ENCODE assay signal across 8 cellular contexts in genomic region chr12:48788852-48789775, GRCh38. TPM values are rescaled to one million over a fixed set of nuclear protein-coding genes. Genes with fewer than 3 reads are reported as not detected.
DNase-seq lines count a peak whose midpoint lies in the region; ATAC-seq and TF ChIP-seq lines count a peak whose summit lies in the region.

Gene ADCY6, minus strand, starts transcription at chr12:48789089. Its CDS starts 5,655 bp downstream, at chr12:48783434.

- ATAC-seq in right cardiac atrium, result peak; percentile 86 to 87
- ATAC-seq in HG02973 (IDR thresholded peaks at IDR 0.05; ENCODE audit: unreplicated experiment), result no peak
- no peak for ATAC-seq in HG03565 (IDR thresholded peaks at IDR 0.05; ENCODE audit: unreplicated experiment)

- peak within 1 kb of the TSS; percentile 94 for H3K27ac ChIP-seq in right cardiac atrium (ENCODE audit: low read length)

- no peaks in the 10 kb centered on the region for H3K9me3 ChIP-seq in right cardiac atrium (ENCODE audit: control insufficient read depth, low read length)

- TF ChIP-seq CTCF in astrocyte of the cerebellum (IDR thresholded peaks at IDR 0.05; ENCODE audit: low read depth, low read length, missing control alignments), result no peak

- WGBS in right cardiac atrium, result under 1% methylated on average over 86 of the region's 86 CpGs

- H3K4me3 ChIP-seq in astrocyte of the cerebellum (ENCODE audit: low read depth, low read length) (peak within 1 kb of the TSS; percentile 79), right cardiac atrium (ENCODE audit: low read length) (peak within 1 kb of the TSS; percentile 99)

- DNase-seq in AG20443 (ENCODE audit: low spot score) (peak; percentile 91), NCI-H2171 treated with DMSO at 0.1 percent for 48 hours (lab: John Stamatoyannopoulos, UW) (peak; percentile 21), astrocyte of the cerebellum (ENCODE audit: low read depth) (peak; percentile 31), right cardiac atrium (peak; percentile 85 to 94 (median 94)), pons (ENCODE audit: low spot score) (peak; percentile 39)

- intact Hi-C loops in right cardiac atrium (cut with DNase I), result no loop called here

- peak; percentile 33 for TF ChIP-seq POLR2A in GM19099 (IDR thresholded peaks at IDR 0.05; ENCODE audit: extremely low read depth, insufficient read length, low read depth)

- peaks cover 7% of the 10 kb centered on the region for H3K4me1 ChIP-seq in right cardiac atrium (ENCODE audit: control insufficient read depth, insufficient read depth, low read length)

- H3K27me3 ChIP-seq in right cardiac atrium (ENCODE audit: control insufficient read depth, insufficient read depth), result no peaks in the 10 kb centered on the region

- in situ Hi-C loops in astrocyte of the cerebellum (cut with HindIII; ENCODE audit: low sequenced_read_pairs), result no loop called here

RNA-seq across cellular contexts. Expression of gene ADCY6, which starts in this region (rescaled TPM):
- 100 to 1,000 TPM in 1 of 4 donors, 10 to 100 TPM in 3; 75.0 to 125 (median 96.6) TPM for total RNA-seq in right cardiac atrium
- 51.4 TPM for polyA plus RNA-seq in right cardiac atrium

Comparison
In these comparisons a context has a peak if more than half of its experiments do, and no peak if none do; other contexts are left out.
1. DNase-seq: peak in every context shown above with its lines; median percentile 94 in right cardiac atrium; 91 in AG20443; 39 in pons; 31 in astrocyte of the cerebellum; 21 in NCI-H2171 treated with DMSO at 0.1 percent for 48 hours.
2. ATAC-seq: peak in right cardiac atrium (2 of 2); none in HG02973 (single experiment) and HG03565 (single experiment).